Comparison of ENCODE assay signal across 8 cellular contexts in the genomic region with DNA sequence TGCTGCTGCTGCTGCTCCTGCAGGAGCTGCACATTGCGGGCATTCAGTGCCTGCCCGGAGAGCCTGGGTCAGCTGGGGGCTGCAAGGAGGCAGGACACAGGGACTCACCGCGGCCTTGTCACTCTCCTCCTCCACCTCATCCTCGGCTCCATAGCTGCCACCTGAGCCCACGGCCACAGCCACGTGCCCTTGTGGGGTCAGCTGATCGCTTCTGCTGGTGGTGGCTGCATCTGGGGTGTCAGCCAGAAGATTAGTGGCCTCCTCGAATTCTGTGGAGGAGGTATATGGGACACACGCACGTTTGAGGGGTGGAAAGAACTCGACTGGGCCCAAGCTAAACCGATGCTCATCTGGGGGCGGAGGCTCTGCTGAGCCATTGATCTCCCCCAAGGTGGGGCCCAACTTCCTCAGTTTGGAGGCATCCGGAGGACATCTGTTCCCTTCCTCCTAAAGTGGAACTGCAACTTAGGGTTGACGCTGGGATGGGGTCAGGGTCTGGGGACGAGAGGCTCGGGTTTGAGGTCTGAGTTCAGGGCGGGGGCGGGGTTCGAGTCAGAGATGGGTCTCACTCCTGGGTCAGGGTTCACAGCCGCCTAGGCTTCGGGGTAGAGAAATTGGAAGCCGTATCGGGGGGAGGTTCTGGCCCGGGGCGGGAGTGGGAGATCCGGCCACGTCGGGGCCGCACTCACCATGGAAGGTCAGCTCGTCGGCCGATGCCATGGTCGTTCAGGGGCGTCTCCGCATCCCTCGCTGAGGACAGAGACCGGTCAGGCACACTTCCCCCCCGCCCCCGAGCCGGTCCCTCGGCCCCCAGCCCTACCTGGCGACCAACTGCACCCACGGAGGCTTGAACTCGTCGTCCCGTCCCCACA. TPM values are rescaled to one million over a fixed set of nuclear protein-coding genes. Genes with fewer than 3 reads are reported as not detected.
DNase-seq lines count a peak whose midpoint lies in the region; ATAC-seq and TF ChIP-seq lines count a peak whose summit lies in the region.

No MANE protein-coding gene starts in this region.

- DNase-seq in CD8-positive, alpha-beta T cell, result no peak
- DNase-seq in activated CD4-positive, alpha-beta T cell treated with anti-CD3 and anti-CD28 coated beads, Interleukin-2, amount 10 ng/mL, durations not matched to agents 24 days and 14 days, result peak; percentile 72
- DNase-seq in glutamatergic neuron, result no peak
- peak in 1 of 2 donors; percentile 28 for DNase-seq in gastrocnemius medialis
- DNase-seq in foreskin melanocyte, result no peak
- no peak for DNase-seq in activated effector memory CD4-positive, alpha-beta T cell treated with Interleukin-2 at 50 U/mL for 16 hours
- no peak for DNase-seq in activated gamma-delta T cell treated with Interleukin-2 at 50 U/mL for 16 hours

- POLR2A ChIA-PET in CD8-positive, alpha-beta T cell (lab: Charles Lee), result no interaction called here

- in situ Hi-C loops in gastrocnemius medialis (cut with MboI; ENCODE audit: low sequenced_read_pairs in 4 of 4), result loop anchor here in 2 of 4 donors (5.0 to 10.0 kb wide), 2 partner anchors 53 to 56 kb away; a partner anchor contains a TSS

- H3K4me1 ChIP-seq in CD8-positive, alpha-beta T cell (ENCODE audit: insufficient read depth, low read length), result peaks cover 17% of the 10 kb centered on the region
- peaks cover 17 to 31% of the 10 kb centered on the region in 2 donors for H3K4me1 ChIP-seq in gastrocnemius medialis

- intact Hi-C loops in CD8-positive, alpha-beta T cell (cut with DNase I, micrococcal nuclease), result loop anchor here (1.0 to 10.0 kb wide), 5 partner anchors 32 to 577 kb away; a partner anchor contains a TSS
- intact Hi-C loops in activated CD4-positive, alpha-beta T cell treated with anti-CD3 and anti-CD28 coated beads, Interleukin-2, amount 10 ng/mL, durations not matched to agents 24 days and 14 days (cut with micrococcal nuclease), result loop anchor here (2.0 kb wide), 2 partner anchors 33 to 55 kb away; a partner anchor contains a TSS
- intact Hi-C loops in gastrocnemius medialis (cut with DNase I; ENCODE audit: low total_unique reads), result loop anchor here (1.0 to 2.0 kb wide), 2 partner anchors 33 to 57 kb away; a partner anchor contains a TSS

- no peaks in the 10 kb centered on the region for H3K9me3 Mint-ChIP-seq in CD8-positive, alpha-beta T cell
- H3K9me3 Mint-ChIP-seq in activated CD4-positive, alpha-beta T cell treated with anti-CD3 and anti-CD28 coated beads, Interleukin-2, amount 10 ng/mL, durations not matched to agents 24 days and 14 days, result no peaks in the 10 kb centered on the region
- H3K9me3 Mint-ChIP-seq in glutamatergic neuron (ENCODE audit: unreplicated experiment), result peaks cover 8% of the 10 kb centered on the region

- H3K27ac ChIP-seq in CD8-positive, alpha-beta T cell (ENCODE audit: low read depth, low read length), result peak overlapping the region; percentile 63
- H3K27ac ChIP-seq in gastrocnemius medialis, result peak overlapping the region; percentile 82 to 92 (median 90)

- no peaks in the 10 kb centered on the region for H3K9me3 ChIP-seq in CD8-positive, alpha-beta T cell (ENCODE audit: low read length)
- no peaks in the 10 kb centered on the region for H3K9me3 ChIP-seq in gastrocnemius medialis

- peaks cover 36% of the 10 kb centered on the region for H3K36me3 Mint-ChIP-seq in CD8-positive, alpha-beta T cell
- H3K36me3 Mint-ChIP-seq in activated CD4-positive, alpha-beta T cell treated with anti-CD3 and anti-CD28 coated beads, Interleukin-2, amount 10 ng/mL, durations not matched to agents 24 days and 14 days (ENCODE audit: low read depth), result peaks cover 27% of the 10 kb centered on the region
- no peaks in the 10 kb centered on the region for H3K36me3 Mint-ChIP-seq in glutamatergic neuron (ENCODE audit: unreplicated experiment)

- peak overlapping the region; percentile 95 for H3K4me3 Mint-ChIP-seq in CD8-positive, alpha-beta T cell
- peak overlapping the region; percentile 96 for H3K4me3 Mint-ChIP-seq in activated CD4-positive, alpha-beta T cell treated with anti-CD3 and anti-CD28 coated beads, Interleukin-2, amount 10 ng/mL, durations not matched to agents 24 days and 14 days
- peak overlapping the region; percentile 87 for H3K4me3 Mint-ChIP-seq in glutamatergic neuron (ENCODE audit: unreplicated experiment)

- peak overlapping the region; percentile 91 for H3K27ac Mint-ChIP-seq in CD8-positive, alpha-beta T cell
- peak overlapping the region; percentile 89 for H3K27ac Mint-ChIP-seq in activated CD4-positive, alpha-beta T cell treated with anti-CD3 and anti-CD28 coated beads, Interleukin-2, amount 10 ng/mL, durations not matched to agents 24 days and 14 days
- H3K27ac Mint-ChIP-seq in glutamatergic neuron (ENCODE audit: unreplicated experiment), result peak overlapping the region; percentile 22

- no peak for TF ChIP-seq CTCF in CD8-positive, alpha-beta T cell (IDR thresholded peaks at IDR 0.05)
- no peak for TF ChIP-seq CTCF in glutamatergic neuron (IDR thresholded peaks at IDR 0.05; ENCODE audit: partially characterized antibody, unreplicated experiment)
- no peak for TF ChIP-seq CTCF in gastrocnemius medialis (IDR thresholded peaks at IDR 0.05 in 4 of 5, conservative IDR thresholded peaks at IDR 0.05 in 1 of 5)

- H3K4me3 ChIP-seq in CD8-positive, alpha-beta T cell (ENCODE audit: low read depth, low read length), result peak overlapping the region; percentile 86
- H3K4me3 ChIP-seq in gastrocnemius medialis, result peak overlapping the region; percentile 86 to 96 (median 88)

- no peaks in the 10 kb centered on the region for H3K27me3 ChIP-seq in CD8-positive, alpha-beta T cell (ENCODE audit: insufficient read depth, low read length)
- H3K27me3 ChIP-seq in gastrocnemius medialis, result no peaks in the 10 kb centered on the region

- no peak for TF ChIP-seq POLR2A in gastrocnemius medialis (IDR thresholded peaks at IDR 0.05)

- peaks cover 3% of the 10 kb centered on the region for H3K36me3 ChIP-seq in CD8-positive, alpha-beta T cell (ENCODE audit: insufficient read depth, low read length)
- H3K36me3 ChIP-seq in gastrocnemius medialis, result peaks cover 0 to 18% of the 10 kb centered on the region in 2 donors

- CTCF ChIA-PET in CD8-positive, alpha-beta T cell (lab: Charles Lee), result interaction anchor here (1.0 to 1.5 kb wide), 3 partner anchors 8 to 64 kb away, joined by 3 to 4 read pairs (median 3); no protein-coding TSS in a partner anchor

- peaks cover 31% of the 10 kb centered on the region for H3K4me1 Mint-ChIP-seq in CD8-positive, alpha-beta T cell (ENCODE audit: low read depth)
- H3K4me1 Mint-ChIP-seq in activated CD4-positive, alpha-beta T cell treated with anti-CD3 and anti-CD28 coated beads, Interleukin-2, amount 10 ng/mL, durations not matched to agents 24 days and 14 days, result peaks cover 15% of the 10 kb centered on the region
- H3K4me1 Mint-ChIP-seq in glutamatergic neuron (ENCODE audit: low read depth, unreplicated experiment), result peaks cover 3% of the 10 kb centered on the region

- peak; percentile 4 for ATAC-seq in CD8-positive, alpha-beta T cell
- peak; percentile 1 for ATAC-seq in HG02840 (IDR thresholded peaks at IDR 0.05; ENCODE audit: low FRiP score, unreplicated experiment)
- peak; percentile 19 to 25 for ATAC-seq in gastrocnemius medialis

- no peaks in the 10 kb centered on the region for H3K27me3 Mint-ChIP-seq in CD8-positive, alpha-beta T cell (ENCODE audit: low read depth)
- H3K27me3 Mint-ChIP-seq in activated CD4-positive, alpha-beta T cell treated with anti-CD3 and anti-CD28 coated beads, Interleukin-2, amount 10 ng/mL, durations not matched to agents 24 days and 14 days, result no peaks in the 10 kb centered on the region
- peaks cover 12% of the 10 kb centered on the region for H3K27me3 Mint-ChIP-seq in glutamatergic neuron (ENCODE audit: unreplicated experiment)

RNA-seq across cellular contexts. Expression of a gene that starts 0.5 kb away (rescaled TPM):
- total RNA-seq in CD8-positive, alpha-beta T cell, result 10 to 100 TPM; 25.9 to 27.6 TPM
- 21.7 and 23.2 TPM in 2 replicates for total RNA-seq in activated CD4-positive, alpha-beta T cell treated with anti-CD3 and anti-CD28 coated beads, Interleukin-2, amount 10 ng/mL, durations not matched to agents 24 days and 14 days
- total RNA-seq in glutamatergic neuron (ENCODE audit: unreplicated experiment) (47.2 TPM), gastrocnemius medialis (10 to 100 TPM; 17.8 to 30.8 (median 24.2) TPM)

RNA-seq across cellular contexts. Expression of a gene that starts 0.7 kb away (rescaled TPM):
- 10 to 100 TPM; 27.9 TPM for total RNA-seq in CD8-positive, alpha-beta T cell
- total RNA-seq in activated CD4-positive, alpha-beta T cell treated with anti-CD3 and anti-CD28 coated beads, Interleukin-2, amount 10 ng/mL, durations not matched to agents 24 days and 14 days, result 18.4 and 19.8 TPM in 2 replicates
- total RNA-seq in glutamatergic neuron (ENCODE audit: unreplicated experiment) (31.8 TPM), gastrocnemius medialis (10 to 100 TPM; 28.7 to 54.5 (median 34.8) TPM)

RNA-seq across cellular contexts. Expression of a gene that starts 32.9 kb away (rescaled TPM):
- 10 to 100 TPM; 73.5 to 76.2 TPM for total RNA-seq in CD8-positive, alpha-beta T cell
- total RNA-seq in activated CD4-positive, alpha-beta T cell treated with anti-CD3 and anti-CD28 coated beads, Interleukin-2, amount 10 ng/mL, durations not matched to agents 24 days and 14 days, result 158 and 165 TPM in 2 replicates
- total RNA-seq in glutamatergic neuron (ENCODE audit: unreplicated experiment), result 513 TPM
- 10 to 100 TPM; 24.0 to 72.6 (median 68.7) TPM for total RNA-seq in gastrocnemius medialis

RNA-seq across cellular contexts. Expression of a gene that starts 56.6 kb away (rescaled TPM):
- 10 to 100 TPM; 18.1 to 21.3 TPM for total RNA-seq in CD8-positive, alpha-beta T cell
- 92.4 and 93.7 TPM in 2 replicates for total RNA-seq in activated CD4-positive, alpha-beta T cell treated with anti-CD3 and anti-CD28 coated beads, Interleukin-2, amount 10 ng/mL, durations not matched to agents 24 days and 14 days
- total RNA-seq in glutamatergic neuron (ENCODE audit: unreplicated experiment) (133 TPM), gastrocnemius medialis (10 to 100 TPM; 31.2 to 58.5 (median 53.0) TPM)

Comparison
In these comparisons a context has a peak if more than half of its experiments do, and no peak if none do; other contexts are left out.
1. H3K27ac Mint-ChIP-seq: peak in every context shown above with its lines; median percentile 91 in CD8-positive, alpha-beta T cell; 89 in activated CD4-positive, alpha-beta T cell treated with anti-CD3 and anti-CD28 coated beads, Interleukin-2, amount 10 ng/mL, durations not matched to agents 24 days and 14 days; 22 in glutamatergic neuron.